In genomic region chr13:109140054-109140776, GRCh38 we compare ENCODE assay signal across 19 cellular contexts.
DNase-seq lines count a peak whose midpoint lies in the region; ATAC-seq and TF ChIP-seq lines count a peak whose summit lies in the region.
"Had no signal": no experiment of that assay in that cellular context is flagged by ENCODE, and none has a peak within 500 bp of the region (broad histone marks: within the 10 kb centered on the region; RNA-seq: fewer than 3 reads in every experiment).

No MANE protein-coding gene starts in this region.

- ATAC-seq in stimulated activated naive CD8-positive, alpha-beta T cell treated with anti-CD3 and anti-CD28 coated beads, Interleukin-15, amount 100 ng/mL, for 72 hours = peak; percentile 42
- no peak for ATAC-seq in stimulated activated naive CD8-positive, alpha-beta T cell treated with anti-CD3 and anti-CD28 coated beads, Interleukin-15, Interleukin-2, amounts not matched to agents 100 U/mL and 50 U/mL, for 24 hours
- ATAC-seq in left ventricle myocardium superior (peak; percentile 55), HG02763 (IDR thresholded peaks at IDR 0.05; ENCODE audit: unreplicated experiment) (no peak)
- ATAC-seq in activated naive CD4-positive, alpha-beta T cell treated with anti-CD3 and anti-CD28 coated beads, Interleukin-2, amount 50 U/mL, for 72 hours = no peak
- ATAC-seq: A549, T-helper 17 cell had no signal

- 41 to 71% methylated on average over 79 of the region's 79 CpGs for WGBS in sigmoid colon, 2 donors

- H3K9me3 Mint-ChIP-seq in stimulated activated naive CD8-positive, alpha-beta T cell treated with anti-CD3 and anti-CD28 coated beads, Interleukin-15, amount 100 ng/mL, for 72 hours = no peaks in the 10 kb centered on the region
- no peaks in the 10 kb centered on the region for H3K9me3 Mint-ChIP-seq in activated naive CD4-positive, alpha-beta T cell treated with anti-CD3 and anti-CD28 coated beads, Interleukin-2, amount 50 U/mL, for 72 hours
- H3K9me3 Mint-ChIP-seq: activated naive CD4-positive, alpha-beta T cell treated with anti-CD3 and anti-CD28 coated beads, Interleukin-2, amount 10 ng/mL, durations not matched to agents 7 days and 5 days had no signal

- H3K27me3 ChIP-seq in sigmoid colon (peaks cover 5 to 16% (median 15%) of the 10 kb centered on the region in 3 donors), vagina (no peaks in the 10 kb centered on the region)

- H3K4me3 Mint-ChIP-seq in stimulated activated naive CD8-positive, alpha-beta T cell treated with anti-CD3 and anti-CD28 coated beads, Interleukin-15, amount 100 ng/mL, for 72 hours = no peak overlapping the region
- H3K4me3 Mint-ChIP-seq: activated B cell treated with CpG ODN at 0.5 μM for 24 hours; activated CD4-positive, alpha-beta memory T cell treated with anti-CD3 and anti-CD28 coated beads, Interleukin-2, amount 10 ng/mL, durations not matched to agents 7 days and 5 days; activated naive CD4-positive, alpha-beta T cell treated with anti-CD3 and anti-CD28 coated beads, Interleukin-2, amount 10 ng/mL, durations not matched to agents 7 days and 5 days; neural crest cell; T-helper 17 cell had no signal

- no peak for DNase-seq in stimulated activated naive CD8-positive, alpha-beta T cell treated with anti-CD3 and anti-CD28 coated beads, Interleukin-15, amount 100 ng/mL, for 72 hours
- no peak for DNase-seq in stimulated activated naive CD8-positive, alpha-beta T cell treated with anti-CD3 and anti-CD28 coated beads, Interleukin-15, Interleukin-2, amounts not matched to agents 100 U/mL and 50 U/mL, for 24 hours
- DNase-seq in left ventricle myocardium superior (no peak), sigmoid colon (no peak), vagina (ENCODE audit: extremely low spot score in 2 of 2) (no peak)
- DNase-seq in activated CD4-positive, CD25-positive, alpha-beta regulatory T cell treated with anti-CD3 and anti-CD28 coated beads, Interleukin-2, amount 50 U/mL, for 72 hours = no peak
- no peak for DNase-seq in activated naive CD4-positive, alpha-beta T cell treated with anti-CD3 and anti-CD28 coated beads, Interleukin-2, amount 50 U/mL, for 72 hours (ENCODE audit: low spot score in 2 of 2)
- DNase-seq: activated B cell treated with CpG ODN at 0.5 μM for 24 hours; activated CD4-positive, alpha-beta memory T cell treated with anti-CD3 and anti-CD28 coated beads, Interleukin-2, amount 10 ng/mL, durations not matched to agents 7 days and 5 days; activated naive CD4-positive, alpha-beta T cell treated with anti-CD3 and anti-CD28 coated beads, Interleukin-2, amount 10 ng/mL, durations not matched to agents 7 days and 5 days; activated T-cell treated with anti-CD3 and anti-CD28 coated beads, Interleukin-2, amount 50 U/mL, for 1 hour; DMS53; NCI-H526; stimulated activated naive CD4-positive, alpha-beta T cell; T-helper 17 cell had no signal

- peaks cover 60% of the 10 kb centered on the region for H3K27me3 Mint-ChIP-seq in stimulated activated naive CD8-positive, alpha-beta T cell treated with anti-CD3 and anti-CD28 coated beads, Interleukin-15, amount 100 ng/mL, for 72 hours

- TF ChIP-seq CTCF in sigmoid colon (IDR thresholded peaks at IDR 0.05) = no peak
- TF ChIP-seq CTCF in vagina (IDR thresholded peaks at IDR 0.05) = no peak

- H3K4me3 ChIP-seq in sigmoid colon (peak overlapping the region; percentile 3 to 52 (median 42)), vagina (peak overlapping the region; percentile 25 to 42)
- H3K4me3 ChIP-seq: A549, HAP-1 had no signal

- H3K9me3 ChIP-seq in sigmoid colon (no peaks in the 10 kb centered on the region), vagina (no peaks in the 10 kb centered on the region)
- H3K9me3 ChIP-seq: A549, HAP-1 had no signal

- H3K36me3 ChIP-seq in sigmoid colon (no peaks in the 10 kb centered on the region), vagina (no peaks in the 10 kb centered on the region)
- H3K36me3 ChIP-seq: HAP-1 had no signal

- peaks cover 0 to 4% of the 10 kb centered on the region in 2 donors for H3K36me3 Mint-ChIP-seq in activated naive CD4-positive, alpha-beta T cell treated with anti-CD3 and anti-CD28 coated beads, Interleukin-2, amount 50 U/mL, for 72 hours
- H3K36me3 Mint-ChIP-seq: activated naive CD4-positive, alpha-beta T cell treated with anti-CD3 and anti-CD28 coated beads, Interleukin-2, amount 10 ng/mL, durations not matched to agents 7 days and 5 days had no signal

- H3K27ac ChIP-seq in sigmoid colon (peak overlapping the region in 2 of 4 donors; percentile 39 to 57), vagina (no peak overlapping the region)
- H3K27ac ChIP-seq: A549 had no signal

- TF ChIP-seq EP300 in sigmoid colon (IDR thresholded peaks at IDR 0.05) = no peak

- intact Hi-C loops in left ventricle myocardium superior (cut with micrococcal nuclease) = no loop called here
- intact Hi-C loops in sigmoid colon (cut with DNase I) = loop anchor here (10.0 kb wide), 1 partner anchor 735 kb away; no protein-coding TSS in a partner anchor
- intact Hi-C loops in vagina (cut with DNase I) = no loop called here

- H3K27ac Mint-ChIP-seq in stimulated activated naive CD8-positive, alpha-beta T cell treated with anti-CD3 and anti-CD28 coated beads, Interleukin-15, amount 100 ng/mL, for 72 hours = no peak overlapping the region
- H3K27ac Mint-ChIP-seq in activated naive CD4-positive, alpha-beta T cell treated with anti-CD3 and anti-CD28 coated beads, Interleukin-2, amount 50 U/mL, for 72 hours = no peak overlapping the region
- H3K27ac Mint-ChIP-seq: activated B cell treated with CpG ODN at 0.5 μM for 24 hours; activated CD4-positive, alpha-beta memory T cell treated with anti-CD3 and anti-CD28 coated beads, Interleukin-2, amount 10 ng/mL, durations not matched to agents 7 days and 5 days; activated naive CD4-positive, alpha-beta T cell treated with anti-CD3 and anti-CD28 coated beads, Interleukin-2, amount 10 ng/mL, durations not matched to agents 7 days and 5 days; T-helper 17 cell had no signal

- no peaks in the 10 kb centered on the region for H3K4me1 Mint-ChIP-seq in stimulated activated naive CD8-positive, alpha-beta T cell treated with anti-CD3 and anti-CD28 coated beads, Interleukin-15, amount 100 ng/mL, for 72 hours
- H3K4me1 Mint-ChIP-seq: activated B cell treated with CpG ODN at 0.5 μM for 24 hours; activated CD4-positive, alpha-beta memory T cell treated with anti-CD3 and anti-CD28 coated beads, Interleukin-2, amount 10 ng/mL, durations not matched to agents 7 days and 5 days; activated naive CD4-positive, alpha-beta T cell treated with anti-CD3 and anti-CD28 coated beads, Interleukin-2, amount 10 ng/mL, durations not matched to agents 7 days and 5 days; T-helper 17 cell had no signal

- H3K4me1 ChIP-seq in sigmoid colon = peaks cover 0 to 11% (median 8%) of the 10 kb centered on the region in 4 donors
- H3K4me1 ChIP-seq in vagina = no peaks in the 10 kb centered on the region
- H3K4me1 ChIP-seq: HAP-1 had no signal

- TF ChIP-seq POLR2A in sigmoid colon (IDR thresholded peaks at IDR 0.05) = no peak
- no peak for TF ChIP-seq POLR2A in vagina (IDR thresholded peaks at IDR 0.05)

Comparison
In these comparisons a context has a peak if more than half of its experiments do, and no peak if none do; other contexts are left out.
1. ATAC-seq: peak in stimulated activated naive CD8-positive, alpha-beta T cell treated with anti-CD3 and anti-CD28 coated beads, Interleukin-15, amount 100 ng/mL, for 72 hours (single experiment) and left ventricle myocardium superior (single experiment); none in stimulated activated naive CD8-positive, alpha-beta T cell treated with anti-CD3 and anti-CD28 coated beads, Interleukin-15, Interleukin-2, amounts not matched to agents 100 U/mL and 50 U/mL, for 24 hours (single experiment), activated naive CD4-positive, alpha-beta T cell treated with anti-CD3 and anti-CD28 coated beads, Interleukin-2, amount 50 U/mL, for 72 hours (0 of 2) and HG02763 (single experiment).